Comparison of ENCODE assay signal across 23 cellular contexts in genomic region chr3:27287052-27287451, GRCh38.
"Had no signal": no experiment of that assay in that cellular context is flagged by ENCODE, and none has a peak within 500 bp of the region (broad histone marks: within the 10 kb centered on the region; RNA-seq: fewer than 3 reads in every experiment).

No MANE protein-coding gene starts in this region.

- H3K27me3 ChIP-seq: ascending aorta, breast epithelium, cardiac muscle cell, colonic mucosa had no signal

- H3K4me3 Mint-ChIP-seq: activated CD4-positive, alpha-beta memory T cell treated with anti-CD3 and anti-CD28 coated beads for 36 hours; activated naive CD4-positive, alpha-beta T cell treated with anti-CD3 and anti-CD28 coated beads, Interleukin-2, amount 10 ng/mL, durations not matched to agents 7 days and 5 days; activated naive CD8-positive, alpha-beta T cell treated with anti-CD3 and anti-CD28 coated beads, Interleukin-2, amount 10 ng/mL, durations not matched to agents 7 days and 5 days; activated T-cell treated with anti-CD3 and anti-CD28 coated beads, Interleukin-2, amount 50 U/mL, for 24 hours; activated T-cell treated with anti-CD3 and anti-CD28 coated beads, Interleukin-2, amount 50 U/mL, for 72 hours; brain had no signal

- H3K4me1 ChIP-seq: breast epithelium, colonic mucosa had no signal

- H3K27ac ChIP-seq: ascending aorta, breast epithelium, cardiac muscle cell, colonic mucosa had no signal

- H3K27ac Mint-ChIP-seq: activated CD4-positive, alpha-beta memory T cell treated with anti-CD3 and anti-CD28 coated beads for 36 hours; activated naive CD4-positive, alpha-beta T cell treated with anti-CD3 and anti-CD28 coated beads, Interleukin-2, amount 10 ng/mL, durations not matched to agents 7 days and 5 days; activated naive CD4-positive, alpha-beta T cell treated with anti-CD3 and anti-CD28 coated beads, Interleukin-2, amount 50 U/mL, for 72 hours; activated naive CD8-positive, alpha-beta T cell treated with anti-CD3 and anti-CD28 coated beads, Interleukin-2, amount 10 ng/mL, durations not matched to agents 7 days and 5 days; activated T-cell treated with anti-CD3 and anti-CD28 coated beads, Interleukin-2, amount 50 U/mL, for 24 hours; activated T-cell treated with anti-CD3 and anti-CD28 coated beads, Interleukin-2, amount 50 U/mL, for 72 hours; brain had no signal

- H3K9me3 Mint-ChIP-seq: activated CD4-positive, alpha-beta memory T cell treated with anti-CD3 and anti-CD28 coated beads for 36 hours; activated naive CD4-positive, alpha-beta T cell treated with anti-CD3 and anti-CD28 coated beads, Interleukin-2, amount 10 ng/mL, durations not matched to agents 7 days and 5 days; activated naive CD4-positive, alpha-beta T cell treated with anti-CD3 and anti-CD28 coated beads, Interleukin-2, amount 50 U/mL, for 72 hours; activated naive CD8-positive, alpha-beta T cell treated with anti-CD3 and anti-CD28 coated beads, Interleukin-2, amount 10 ng/mL, durations not matched to agents 7 days and 5 days; activated T-cell treated with anti-CD3 and anti-CD28 coated beads, Interleukin-2, amount 50 U/mL, for 72 hours had no signal

- H3K36me3 ChIP-seq: ascending aorta, breast epithelium, cardiac muscle cell, colonic mucosa had no signal

- ATAC-seq: activated naive CD4-positive, alpha-beta T cell treated with anti-CD3 and anti-CD28 coated beads, Interleukin-2, amount 50 U/mL, for 72 hours; activated T-cell treated with anti-CD3 and anti-CD28 coated beads, Interleukin-2, amount 50 U/mL, for 72 hours; esophagus mucosa had no signal

- H3K4me1 Mint-ChIP-seq: activated naive CD4-positive, alpha-beta T cell treated with anti-CD3 and anti-CD28 coated beads, Interleukin-2, amount 10 ng/mL, durations not matched to agents 7 days and 5 days; activated naive CD8-positive, alpha-beta T cell treated with anti-CD3 and anti-CD28 coated beads, Interleukin-2, amount 10 ng/mL, durations not matched to agents 7 days and 5 days had no signal

- H3K9me3 ChIP-seq: ascending aorta, breast epithelium, colonic mucosa had no signal

- H3K4me3 ChIP-seq: ascending aorta, breast epithelium, cardiac muscle cell, colonic mucosa had no signal

- H3K27me3 Mint-ChIP-seq: activated CD4-positive, alpha-beta memory T cell treated with anti-CD3 and anti-CD28 coated beads for 36 hours; activated naive CD4-positive, alpha-beta T cell treated with anti-CD3 and anti-CD28 coated beads, Interleukin-2, amount 10 ng/mL, durations not matched to agents 7 days and 5 days; activated naive CD8-positive, alpha-beta T cell treated with anti-CD3 and anti-CD28 coated beads, Interleukin-2, amount 10 ng/mL, durations not matched to agents 7 days and 5 days; activated T-cell treated with anti-CD3 and anti-CD28 coated beads, Interleukin-2, amount 50 U/mL, for 24 hours; brain had no signal

- H3K36me3 Mint-ChIP-seq: activated CD4-positive, alpha-beta memory T cell treated with anti-CD3 and anti-CD28 coated beads for 36 hours; activated naive CD4-positive, alpha-beta T cell treated with anti-CD3 and anti-CD28 coated beads, Interleukin-2, amount 10 ng/mL, durations not matched to agents 7 days and 5 days; activated naive CD4-positive, alpha-beta T cell treated with anti-CD3 and anti-CD28 coated beads, Interleukin-2, amount 50 U/mL, for 72 hours; activated naive CD8-positive, alpha-beta T cell treated with anti-CD3 and anti-CD28 coated beads, Interleukin-2, amount 10 ng/mL, durations not matched to agents 7 days and 5 days; brain had no signal

- DNase-seq: activated CD4-positive, alpha-beta memory T cell treated with anti-CD3 and anti-CD28 coated beads for 36 hours; activated CD4-positive, alpha-beta T cell treated with anti-CD3 and anti-CD28 coated beads for 1 hour; activated CD4-positive, alpha-beta T cell treated with anti-CD3 and anti-CD28 coated beads for 4 hours; activated CD8-positive, alpha-beta memory T cell treated with anti-CD3 and anti-CD28 coated beads, Interleukin-2, amount 50 U/mL, for 48 hours; activated gamma-delta T cell; activated naive CD4-positive, alpha-beta T cell; activated naive CD4-positive, alpha-beta T cell treated with anti-CD3 and anti-CD28 coated beads, Interleukin-2, amount 10 ng/mL, durations not matched to agents 7 days and 5 days; activated naive CD8-positive, alpha-beta T cell treated with anti-CD3 and anti-CD28 coated beads, Interleukin-2, amount 10 ng/mL, durations not matched to agents 7 days and 5 days; activated T-cell treated with anti-CD3 and anti-CD28 coated beads for 4 hours; activated T-cell treated with anti-CD3 and anti-CD28 coated beads, Interleukin-2, amount 50 U/mL, for 24 hours; activated T-cell treated with anti-CD3 and anti-CD28 coated beads, Interleukin-2, amount 50 U/mL, for 72 hours; central memory CD4-positive, alpha-beta T cell; cerebellar nuclear complex; colonic mucosa; effector CD8-positive, alpha-beta T cell; head of caudate nucleus; T-helper 2 cell had no signal
